ENCODE assay signal across 10 cellular contexts in the genomic region with DNA sequence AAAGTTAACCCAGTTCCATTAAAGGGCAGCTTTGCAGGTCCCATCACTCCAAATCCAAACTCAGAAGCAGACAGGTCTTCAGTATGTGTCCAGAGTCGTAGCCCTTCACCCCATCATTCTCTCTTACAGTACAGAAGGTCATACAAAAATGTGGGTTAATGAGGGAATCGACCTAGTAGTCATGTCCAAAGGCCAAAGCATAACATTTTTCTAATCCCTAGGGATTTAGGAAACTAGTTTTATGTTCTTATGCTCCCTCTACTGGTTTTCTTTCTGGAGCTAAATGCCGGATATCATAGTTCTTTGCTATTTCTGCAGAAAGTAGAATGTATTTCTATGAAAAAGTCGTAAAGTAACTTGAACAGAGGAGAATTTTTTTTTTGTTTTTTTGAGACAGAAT.
DNase-seq lines count a peak whose midpoint lies in the region; ATAC-seq and TF ChIP-seq lines count a peak whose summit lies in the region.
"Had no signal": no experiment of that assay in that cellular context is flagged by ENCODE, and none has a peak within 500 bp of the region (broad histone marks: within the 10 kb centered on the region; RNA-seq: fewer than 3 reads in every experiment).

No MANE protein-coding gene starts in this region.

- H3K27me3 ChIP-seq in body of pancreas (no peaks in the 10 kb centered on the region), tibial artery (no peaks in the 10 kb centered on the region)

- TF ChIP-seq CTCF in body of pancreas (IDR thresholded peaks at IDR 0.05) (peak; percentile 17 to 62 (median 50)), tibial artery (IDR thresholded peaks at IDR 0.05) (peak; percentile 49 to 69)

- peaks cover 5% of the 10 kb centered on the region for H3K4me1 Mint-ChIP-seq in T-helper 2 cell treated with Interferon-gamma antibody and Interleukin-4, amounts not matched to agents 5 μg/mL and 100 μg/mL, for 36 hours (ENCODE audit: low read depth)
- peaks cover 7 to 11% of the 10 kb centered on the region in 2 donors for H3K4me1 Mint-ChIP-seq in immature natural killer cell
- peaks cover 4% of the 10 kb centered on the region for H3K4me1 Mint-ChIP-seq in activated T-cell treated with anti-CD3 and anti-CD28 coated beads, Interleukin-2, amount 50 U/mL, for 4 hours (ENCODE audit: low read depth)

- H3K36me3 ChIP-seq in body of pancreas (replicated peaks in 1 of 2; ENCODE audit: insufficient read depth in 1 of 2, low read depth in 2 of 2) (no peaks in the 10 kb centered on the region), tibial artery (no peaks in the 10 kb centered on the region)

- peaks cover 17% of the 10 kb centered on the region for H3K36me3 Mint-ChIP-seq in T-helper 2 cell treated with Interferon-gamma antibody and Interleukin-4, amounts not matched to agents 5 μg/mL and 100 μg/mL, for 36 hours (ENCODE audit: low read depth)
- peaks cover 11 to 19% (median 11%) of the 10 kb centered on the region in 3 donors for H3K36me3 Mint-ChIP-seq in immature natural killer cell
- peaks cover 16% of the 10 kb centered on the region for H3K36me3 Mint-ChIP-seq in activated T-cell treated with anti-CD3 and anti-CD28 coated beads, Interleukin-2, amount 50 U/mL, for 4 hours (ENCODE audit: insufficient read depth)

- intact Hi-C loops in body of pancreas (cut with DNase I) (no loop called here), tibial artery (cut with DNase I; ENCODE audit: low total_unique reads) (loop anchor here (10.0 kb wide), 4 partner anchors 277 to 1607 kb away; partner anchors contain the start of genes FAM124A and INTS6)

- ATAC-seq in body of pancreas, result peak; percentile 41
- ATAC-seq in activated T-cell treated with anti-CD3 and anti-CD28 coated beads, Interleukin-2, amount 50 U/mL, for 4 hours, result no peak
- no peak for ATAC-seq in HG03175 (IDR thresholded peaks at IDR 0.05; ENCODE audit: unreplicated experiment)
- ATAC-seq: activated CD8-positive, alpha-beta memory T cell treated with anti-CD3 and anti-CD28 coated beads, Interleukin-2, amount 10 ng/mL, durations not matched to agents 7 days and 5 days; CD8-positive, alpha-beta T cell had no signal

- WGBS in body of pancreas, 2 donors, result 34 to 47% methylated on average over 4 of the region's 4 CpGs

- no peak for DNase-seq in T-helper 2 cell treated with Interferon-gamma antibody and Interleukin-4, amounts not matched to agents 5 μg/mL and 100 μg/mL, for 36 hours (ENCODE audit: low spot score)
- no peak for DNase-seq in T-helper 2 cell
- no peak for DNase-seq in body of pancreas
- DNase-seq in immature natural killer cell, result no peak
- DNase-seq in tibial artery, result no peak
- DNase-seq in anterior cingulate cortex (lab: John Stamatoyannopoulos, UW), result no peak
- no peak for DNase-seq in activated T-cell treated with anti-CD3 and anti-CD28 coated beads, Interleukin-2, amount 50 U/mL, for 4 hours
- DNase-seq: activated CD8-positive, alpha-beta memory T cell treated with anti-CD3 and anti-CD28 coated beads, Interleukin-2, amount 10 ng/mL, durations not matched to agents 7 days and 5 days; CD8-positive, alpha-beta T cell had no signal

- no peak overlapping the region for H3K4me3 Mint-ChIP-seq in T-helper 2 cell treated with Interferon-gamma antibody and Interleukin-4, amounts not matched to agents 5 μg/mL and 100 μg/mL, for 36 hours
- no peak overlapping the region for H3K4me3 Mint-ChIP-seq in immature natural killer cell
- no peak overlapping the region for H3K4me3 Mint-ChIP-seq in activated T-cell treated with anti-CD3 and anti-CD28 coated beads, Interleukin-2, amount 50 U/mL, for 4 hours
- H3K4me3 Mint-ChIP-seq: activated CD8-positive, alpha-beta memory T cell treated with anti-CD3 and anti-CD28 coated beads, Interleukin-2, amount 10 ng/mL, durations not matched to agents 7 days and 5 days; CD8-positive, alpha-beta T cell had no signal

- H3K4me1 ChIP-seq in body of pancreas, result peaks cover 71% of the 10 kb centered on the region
- H3K4me1 ChIP-seq in tibial artery, result peaks cover 0 to 56% (median 39%) of the 10 kb centered on the region in 4 donors

- peak overlapping the region; percentile 48 to 88 (median 72) for H3K27ac ChIP-seq in body of pancreas
- peak overlapping the region; percentile 85 to 90 for H3K27ac ChIP-seq in tibial artery

- H3K9me3 ChIP-seq in body of pancreas (no peaks in the 10 kb centered on the region), tibial artery (no peaks in the 10 kb centered on the region)

- no peaks in the 10 kb centered on the region for H3K9me3 Mint-ChIP-seq in T-helper 2 cell treated with Interferon-gamma antibody and Interleukin-4, amounts not matched to agents 5 μg/mL and 100 μg/mL, for 36 hours
- no peaks in the 10 kb centered on the region for H3K9me3 Mint-ChIP-seq in immature natural killer cell
- H3K9me3 Mint-ChIP-seq in activated T-cell treated with anti-CD3 and anti-CD28 coated beads, Interleukin-2, amount 50 U/mL, for 4 hours, result no peaks in the 10 kb centered on the region
- H3K9me3 Mint-ChIP-seq: CD8-positive, alpha-beta T cell had no signal

- H3K27me3 Mint-ChIP-seq in T-helper 2 cell treated with Interferon-gamma antibody and Interleukin-4, amounts not matched to agents 5 μg/mL and 100 μg/mL, for 36 hours (ENCODE audit: low read depth), result no peaks in the 10 kb centered on the region
- H3K27me3 Mint-ChIP-seq in immature natural killer cell (ENCODE audit: low read depth in 3 of 3), result peaks cover 0 to 2% (median 0%) of the 10 kb centered on the region in 3 donors
- H3K27me3 Mint-ChIP-seq in activated T-cell treated with anti-CD3 and anti-CD28 coated beads, Interleukin-2, amount 50 U/mL, for 4 hours (ENCODE audit: low read depth), result no peaks in the 10 kb centered on the region
- H3K27me3 Mint-ChIP-seq: activated CD8-positive, alpha-beta memory T cell treated with anti-CD3 and anti-CD28 coated beads, Interleukin-2, amount 10 ng/mL, durations not matched to agents 7 days and 5 days had no signal

- peak in 1 of 3 donors; percentile 8 for TF ChIP-seq POLR2A in body of pancreas (IDR thresholded peaks at IDR 0.05)

- H3K4me3 ChIP-seq in body of pancreas (no peak overlapping the region), tibial artery (no peak overlapping the region)

- H3K27ac Mint-ChIP-seq in T-helper 2 cell treated with Interferon-gamma antibody and Interleukin-4, amounts not matched to agents 5 μg/mL and 100 μg/mL, for 36 hours, result peak overlapping the region; percentile 38
- peak overlapping the region in 4 of 6 donors; percentile 46 to 66 (median 62) for H3K27ac Mint-ChIP-seq in immature natural killer cell
- H3K27ac Mint-ChIP-seq: activated CD8-positive, alpha-beta memory T cell treated with anti-CD3 and anti-CD28 coated beads, Interleukin-2, amount 10 ng/mL, durations not matched to agents 7 days and 5 days; CD8-positive, alpha-beta T cell had no signal
